Comparison of ENCODE assay signal across 17 cellular contexts in genomic region chr3:23968467-23969184, GRCh38. TPM values are rescaled to one million over a fixed set of nuclear protein-coding genes. Genes with fewer than 3 reads are reported as not detected.
A peak's percentile ranks its signal among the peaks of the same experiment; 100 is the strongest.
DNase-seq lines count a peak whose midpoint lies in the region; TF ChIP-seq lines count a peak whose summit lies in the region.
"Had no signal": no experiment of that assay in that cellular context is flagged by ENCODE, and none has a peak within 500 bp of the region (broad histone marks: within the 10 kb centered on the region; RNA-seq: fewer than 3 reads in every experiment).

No MANE protein-coding gene starts in this region.

- TF ChIP-seq CTCF in ascending aorta (IDR thresholded peaks at IDR 0.05) (no peak), osteoblast (IDR thresholded peaks at IDR 0.05; ENCODE audit: extremely low read depth, low read depth, low read length) (no peak), coronary artery (IDR thresholded peaks at IDR 0.05) (no peak), right atrium auricular region (IDR thresholded peaks at IDR 0.05) (no peak)

- H3K9me3 ChIP-seq in ascending aorta (no peaks in the 10 kb centered on the region), osteoblast (ENCODE audit: low read depth, low read length) (no peaks in the 10 kb centered on the region), right atrium auricular region (no peaks in the 10 kb centered on the region)
- H3K9me3 ChIP-seq: left ventricle myocardium inferior, sigmoid colon had no signal

- H3K79me2 ChIP-seq in osteoblast (ENCODE audit: insufficient read depth, low read length) = peaks cover 9% of the 10 kb centered on the region

- intact Hi-C loops in ascending aorta (cut with DNase I) = no loop called here

- no peaks in the 10 kb centered on the region for H3K9me3 Mint-ChIP-seq in activated CD4-positive, alpha-beta memory T cell treated with anti-CD3 and anti-CD28 coated beads, Interleukin-2, amount 10 ng/mL, durations not matched to agents 7 days and 5 days
- H3K9me3 Mint-ChIP-seq: activated CD4-positive, alpha-beta T cell treated with anti-CD3 and anti-CD28 coated beads, Interleukin-2, amount 10 ng/mL, durations not matched to agents 24 days and 14 days; activated T-helper 1 cell treated with anti-CD3 and anti-CD28 coated beads, Interleukin-12 subunit alpha, Interleukin-12 subunit beta, Interleukin-2, Interleukin-4 antibody, amounts not matched to agents 30 ng/mL and 10 ng/mL and 1 ng/mL, durations not matched to agents 14 hours and 24 hours and 36 hours; natural killer cell had no signal

- H2AFZ ChIP-seq in osteoblast (ENCODE audit: low read length) = no peak overlapping the region

- peaks cover 3 to 37% of the 10 kb centered on the region in 2 donors for H3K36me3 ChIP-seq in ascending aorta
- H3K36me3 ChIP-seq in osteoblast (ENCODE audit: insufficient read depth, low read length) = peaks cover 15% of the 10 kb centered on the region
- H3K36me3 ChIP-seq in right atrium auricular region = peaks cover 54% of the 10 kb centered on the region

- no peak overlapping the region for H3K4me2 ChIP-seq in osteoblast (ENCODE audit: insufficient read depth, low read length)
- H3K4me2 ChIP-seq: KMS-11 had no signal

- H3K27me3 ChIP-seq in ascending aorta (no peaks in the 10 kb centered on the region), osteoblast (ENCODE audit: insufficient read depth, low read length) (no peaks in the 10 kb centered on the region), right atrium auricular region (no peaks in the 10 kb centered on the region)
- H3K27me3 ChIP-seq: sigmoid colon had no signal

- POLR2A ChIA-PET in activated CD4-positive, alpha-beta memory T cell treated with anti-CD3 and anti-CD28 coated beads, Interleukin-2, amount 10 ng/mL, durations not matched to agents 7 days and 5 days (lab: Charles Lee) = no interaction called here

- no peaks in the 10 kb centered on the region for H3K36me3 Mint-ChIP-seq in activated CD4-positive, alpha-beta memory T cell treated with anti-CD3 and anti-CD28 coated beads, Interleukin-2, amount 10 ng/mL, durations not matched to agents 7 days and 5 days (ENCODE audit: low read depth)

- H3K4me1 Mint-ChIP-seq in activated CD4-positive, alpha-beta memory T cell treated with anti-CD3 and anti-CD28 coated beads, Interleukin-2, amount 10 ng/mL, durations not matched to agents 7 days and 5 days = no peaks in the 10 kb centered on the region
- H3K4me1 Mint-ChIP-seq: activated CD4-positive, alpha-beta T cell treated with anti-CD3 and anti-CD28 coated beads, Interleukin-2, amount 10 ng/mL, durations not matched to agents 24 days and 14 days had no signal

- H3K4me3 ChIP-seq in ascending aorta (no peak overlapping the region), osteoblast (ENCODE audit: insufficient read depth, low read length) (no peak overlapping the region), coronary artery (no peak overlapping the region), right atrium auricular region (no peak overlapping the region)
- H3K4me3 ChIP-seq: left ventricle myocardium inferior, sigmoid colon had no signal

- no peaks in the 10 kb centered on the region for H3K27me3 Mint-ChIP-seq in activated CD4-positive, alpha-beta memory T cell treated with anti-CD3 and anti-CD28 coated beads, Interleukin-2, amount 10 ng/mL, durations not matched to agents 7 days and 5 days
- H3K27me3 Mint-ChIP-seq: activated CD4-positive, alpha-beta T cell treated with anti-CD3 and anti-CD28 coated beads, Interleukin-2, amount 10 ng/mL, durations not matched to agents 24 days and 14 days had no signal

- H3K4me3 Mint-ChIP-seq in activated CD4-positive, alpha-beta memory T cell treated with anti-CD3 and anti-CD28 coated beads, Interleukin-2, amount 10 ng/mL, durations not matched to agents 7 days and 5 days = no peak overlapping the region
- H3K4me3 Mint-ChIP-seq: activated CD4-positive, alpha-beta T cell treated with anti-CD3 and anti-CD28 coated beads, Interleukin-2, amount 10 ng/mL, durations not matched to agents 24 days and 14 days; activated T-helper 1 cell treated with anti-CD3 and anti-CD28 coated beads, Interleukin-12 subunit alpha, Interleukin-12 subunit beta, Interleukin-2, Interleukin-4 antibody, amounts not matched to agents 30 ng/mL and 10 ng/mL and 1 ng/mL, durations not matched to agents 14 hours and 24 hours and 36 hours; natural killer cell had no signal

- H3K4me1 ChIP-seq in ascending aorta = peaks cover 0 to 27% of the 10 kb centered on the region in 2 donors
- H3K4me1 ChIP-seq in osteoblast (ENCODE audit: insufficient read depth, low read length) = peaks cover 23% of the 10 kb centered on the region
- H3K4me1 ChIP-seq in right atrium auricular region = peaks cover 0 to 23% of the 10 kb centered on the region in 2 donors

- DNase-seq in EH (ENCODE audit: low read depth) (peak; percentile 81), LHCN-M2 (ENCODE audit: low read depth) (peak; percentile 68), ascending aorta (ENCODE audit: low spot score in 2 of 2) (no peak), kidney glomerular epithelial cell (lab: John Stamatoyannopoulos, UW) (peak; percentile 15), osteoblast (ENCODE audit: insufficient read length, low spot score, missing footprints) (no peak), coronary artery (ENCODE audit: low spot score) (no peak), right atrium auricular region (ENCODE audit: low spot score) (no peak)
- no peak for DNase-seq in activated CD4-positive, alpha-beta memory T cell treated with anti-CD3 and anti-CD28 coated beads, Interleukin-2, amount 10 ng/mL, durations not matched to agents 7 days and 5 days
- DNase-seq: activated CD4-positive, alpha-beta T cell treated with anti-CD3 and anti-CD28 coated beads, Interleukin-2, amount 10 ng/mL, durations not matched to agents 24 days and 14 days; C1 segment of cervical spinal cord; DND-41; left ventricle myocardium inferior; natural killer cell; NCI-H2107; sigmoid colon had no signal

- peaks cover 9% of the 10 kb centered on the region for H4K20me1 ChIP-seq in osteoblast (ENCODE audit: insufficient read depth, low read length)

- H3K27ac ChIP-seq in ascending aorta (peak overlapping the region; percentile 31 to 48), osteoblast (ENCODE audit: low read depth, low read length) (no peak overlapping the region), coronary artery (peak overlapping the region in 1 of 2 donors; percentile 4), right atrium auricular region (no peak overlapping the region)
- H3K27ac ChIP-seq: KMS-11, left ventricle myocardium inferior had no signal

- CTCF ChIA-PET in activated CD4-positive, alpha-beta memory T cell treated with anti-CD3 and anti-CD28 coated beads, Interleukin-2, amount 10 ng/mL, durations not matched to agents 7 days and 5 days (lab: Charles Lee) = no interaction called here

- no peak overlapping the region for H3K27ac Mint-ChIP-seq in activated CD4-positive, alpha-beta memory T cell treated with anti-CD3 and anti-CD28 coated beads, Interleukin-2, amount 10 ng/mL, durations not matched to agents 7 days and 5 days
- H3K27ac Mint-ChIP-seq: activated CD4-positive, alpha-beta T cell treated with anti-CD3 and anti-CD28 coated beads, Interleukin-2, amount 10 ng/mL, durations not matched to agents 24 days and 14 days; activated T-helper 1 cell treated with anti-CD3 and anti-CD28 coated beads, Interleukin-12 subunit alpha, Interleukin-12 subunit beta, Interleukin-2, Interleukin-4 antibody, amounts not matched to agents 30 ng/mL and 10 ng/mL and 1 ng/mL, durations not matched to agents 14 hours and 24 hours and 36 hours had no signal

RNA-seq across cellular contexts. Expression of gene NR1D2, which starts 23.5 kb away (rescaled TPM):
- total RNA-seq in LHCN-M2 (2014; rRNA removed) (10.4 and 13.7 TPM in 2 replicates), ascending aorta (6.5 TPM), osteoblast (70.6 and 77.5 TPM in 2 replicates), right atrium auricular region (10 to 100 TPM; 15.8 to 27.7 TPM)
- 3.8 TPM for polyA plus RNA-seq in LHCN-M2 (2012)
- total RNA-seq in activated CD4-positive, alpha-beta memory T cell treated with anti-CD3 and anti-CD28 coated beads, Interleukin-2, amount 10 ng/mL, durations not matched to agents 7 days and 5 days = 1 to 10 TPM; 6.2 to 8.2 TPM

RNA-seq across cellular contexts. Expression of gene RPL15, which starts 51.7 kb away (rescaled TPM):
- total RNA-seq in LHCN-M2 (2014; rRNA removed) (1,343 and 2,157 TPM in 2 replicates), ascending aorta (1,680 TPM), osteoblast (1,871 and 2,086 TPM in 2 replicates), right atrium auricular region (1,000 to 10,000 TPM in 1 of 2 donors, 100 to 1,000 TPM in 1; 608 to 1,311 TPM)
- 2,998 TPM for polyA plus RNA-seq in LHCN-M2 (2012)
- total RNA-seq in activated CD4-positive, alpha-beta memory T cell treated with anti-CD3 and anti-CD28 coated beads, Interleukin-2, amount 10 ng/mL, durations not matched to agents 7 days and 5 days = 1,000 to 10,000 TPM; 1,398 to 1,426 TPM

RNA-seq across cellular contexts. Expression of gene NKIRAS1, which starts 51.8 kb away (rescaled TPM):
- total RNA-seq in LHCN-M2 (2014; rRNA removed) = 15.2 and 19.3 TPM in 2 replicates
- 6.3 TPM for polyA plus RNA-seq in LHCN-M2 (2012)
- total RNA-seq in ascending aorta = 8.7 TPM
- 1 to 10 TPM; 3.0 to 3.1 TPM for total RNA-seq in activated CD4-positive, alpha-beta memory T cell treated with anti-CD3 and anti-CD28 coated beads, Interleukin-2, amount 10 ng/mL, durations not matched to agents 7 days and 5 days
- total RNA-seq in osteoblast = 11.9 and 14.7 TPM in 2 replicates
- 10 to 100 TPM; 18.4 to 19.8 TPM for total RNA-seq in right atrium auricular region

Comparison
In these comparisons a context has a peak if more than half of its experiments do, and no peak if none do; other contexts are left out.
1. DNase-seq: peak in EH (single experiment), LHCN-M2 (single experiment) and kidney glomerular epithelial cell (single experiment); none in ascending aorta (0 of 2), activated CD4-positive, alpha-beta memory T cell treated with anti-CD3 and anti-CD28 coated beads, Interleukin-2, amount 10 ng/mL, durations not matched to agents 7 days and 5 days (single experiment), osteoblast (single experiment), coronary artery (single experiment) and right atrium auricular region (single experiment).
2. H3K27ac ChIP-seq: peak in ascending aorta (2 of 2); none in osteoblast (single experiment) and right atrium auricular region (0 of 2).